15 cellular contexts compared by ENCODE assay signal in genomic region chr10:24428410-24428782, GRCh38.
A peak's percentile ranks its signal among the peaks of the same experiment; 100 is the strongest.
DNase-seq lines count a peak whose midpoint lies in the region; ATAC-seq and TF ChIP-seq lines count a peak whose summit lies in the region.
"Had no signal": no experiment of that assay in that cellular context is flagged by ENCODE, and none has a peak within 500 bp of the region (broad histone marks: within the 10 kb centered on the region; RNA-seq: fewer than 3 reads in every experiment).

No MANE protein-coding gene starts in this region.

- H3K27ac ChIP-seq in GM23248 (peak overlapping the region; percentile 77), RWPE2 (ENCODE audit: poor library complexity, severe bottlenecking) (peak overlapping the region; percentile 32), osteoblast (ENCODE audit: low read depth, low read length) (no peak overlapping the region)
- H3K27ac ChIP-seq: testis had no signal

- no peaks in the 10 kb centered on the region for H3K4me1 Mint-ChIP-seq in naive thymus-derived CD8-positive, alpha-beta T cell
- H3K4me1 Mint-ChIP-seq: CD4-positive, CD25-positive, alpha-beta regulatory T cell had no signal

- no peaks in the 10 kb centered on the region for H3K9me2 ChIP-seq in GM23248 (ENCODE audit: insufficient read depth)

- H3K9me3 ChIP-seq in GM23248 (ENCODE audit: low read depth) (no peaks in the 10 kb centered on the region), RWPE2 (ENCODE audit: severe bottlenecking) (no peaks in the 10 kb centered on the region), osteoblast (ENCODE audit: low read depth, low read length) (no peaks in the 10 kb centered on the region)
- H3K9me3 ChIP-seq: sigmoid colon, testis had no signal

- H3K4me3 ChIP-seq in GM23248 (no peak overlapping the region), RWPE2 (ENCODE audit: severe bottlenecking) (no peak overlapping the region), osteoblast (ENCODE audit: insufficient read depth, low read length) (no peak overlapping the region)
- H3K4me3 ChIP-seq: sigmoid colon, testis had no signal

- peaks cover 4% of the 10 kb centered on the region; the same call in 1 of the 2 replicates for H3F3A ChIP-seq in GM23248 (ENCODE audit: insufficient read depth)

- H2AFZ ChIP-seq in GM23248 (no peak overlapping the region), osteoblast (ENCODE audit: low read length) (peak overlapping the region; percentile 40)

- TF ChIP-seq CTCF in RWPE2 (IDR thresholded peaks at IDR 0.05; ENCODE audit: poor library complexity, severe bottlenecking) (no peak), osteoblast (IDR thresholded peaks at IDR 0.05; ENCODE audit: extremely low read depth, low read depth, low read length) (no peak)

- peak; percentile 89 for ATAC-seq in RWPE2 (ENCODE audit: low read depth)
- ATAC-seq in esophagus mucosa, result peak; percentile 89
- ATAC-seq in left cardiac atrium, result no peak
- ATAC-seq in naive thymus-derived CD8-positive, alpha-beta T cell, result no peak
- ATAC-seq: natural killer cell treated with Interleukin-12 subunit alpha and Interleukin-12 subunit beta and Interleukin-15 and Interleukin-18, amount 100 ng/mL, for 72 hours had no signal

- peak; percentile 88 for DNase-seq in GM23248
- DNase-seq in RWPE2 (ENCODE audit: low spot score), result no peak
- DNase-seq in osteoblast (ENCODE audit: insufficient read length, low spot score, missing footprints), result peak; percentile 84
- DNase-seq in left cardiac atrium, result no peak
- no peak for DNase-seq in naive thymus-derived CD8-positive, alpha-beta T cell
- DNase-seq in NCI-H526 (lab: John Stamatoyannopoulos, UW), result no peak
- DNase-seq in NCI-H2227 treated with DMSO at 0.1 percent for 48 hours (lab: John Stamatoyannopoulos, UW), result no peak
- DNase-seq: activated naive CD4-positive, alpha-beta T cell; CD4-positive, CD25-positive, alpha-beta regulatory T cell; MM.1S; NCI-H446; sigmoid colon; testis had no signal

- peak overlapping the region; percentile 56 for H3K9ac ChIP-seq in GM23248

- H3K27me3 ChIP-seq in GM23248 (replicated peaks; ENCODE audit: insufficient read depth) (no peaks in the 10 kb centered on the region), RWPE2 (ENCODE audit: insufficient read depth, poor library complexity, severe bottlenecking) (no peaks in the 10 kb centered on the region), osteoblast (ENCODE audit: insufficient read depth, low read length) (no peaks in the 10 kb centered on the region)
- H3K27me3 ChIP-seq: sigmoid colon, testis had no signal

- H3K4me3 Mint-ChIP-seq in naive thymus-derived CD8-positive, alpha-beta T cell, result no peak overlapping the region
- H3K4me3 Mint-ChIP-seq: CD4-positive, CD25-positive, alpha-beta regulatory T cell; natural killer cell treated with Interleukin-12 subunit alpha and Interleukin-12 subunit beta and Interleukin-15 and Interleukin-18, amount 100 ng/mL, for 72 hours had no signal

- no peak overlapping the region for H3K27ac Mint-ChIP-seq in naive thymus-derived CD8-positive, alpha-beta T cell
- H3K27ac Mint-ChIP-seq: CD4-positive, CD25-positive, alpha-beta regulatory T cell; natural killer cell treated with Interleukin-12 subunit alpha and Interleukin-12 subunit beta and Interleukin-15 and Interleukin-18, amount 100 ng/mL, for 72 hours had no signal

- H3K4me2 ChIP-seq in GM23248 (ENCODE audit: unreplicated experiment), result peak overlapping the region; percentile 45
- H3K4me2 ChIP-seq in osteoblast (ENCODE audit: insufficient read depth, low read length), result no peak overlapping the region

- WGBS in GM23248 (ENCODE audit: low coverage in 1 of 2, low lambda C conversion rate in 2 of 2, missing lambda C conversion rate in 2 of 2), 2 experiments, result 5 to 7% methylated on average over 2 of the region's 2 CpGs

- POLR2A ChIA-PET in naive thymus-derived CD8-positive, alpha-beta T cell (lab: Charles Lee), result no interaction called here

- H3K4me1 ChIP-seq in GM23248 (ENCODE audit: insufficient read depth) (peaks cover 15% of the 10 kb centered on the region), RWPE2 (ENCODE audit: insufficient read depth, poor library complexity, severe bottlenecking) (peaks cover 7% of the 10 kb centered on the region), osteoblast (ENCODE audit: insufficient read depth, low read length) (peaks cover 10% of the 10 kb centered on the region)
- H3K4me1 ChIP-seq: testis had no signal

- H3K27me3 Mint-ChIP-seq in naive thymus-derived CD8-positive, alpha-beta T cell, result peaks cover 0 to 8% (median 0%) of the 10 kb centered on the region in 5 donors
- H3K27me3 Mint-ChIP-seq: CD4-positive, CD25-positive, alpha-beta regulatory T cell; natural killer cell treated with Interleukin-12 subunit alpha and Interleukin-12 subunit beta and Interleukin-15 and Interleukin-18, amount 100 ng/mL, for 72 hours had no signal

- no peaks in the 10 kb centered on the region for H3K36me3 ChIP-seq in GM23248 (ENCODE audit: low read depth)
- peaks cover 2% of the 10 kb centered on the region for H3K36me3 ChIP-seq in RWPE2 (ENCODE audit: low read depth)
- no peaks in the 10 kb centered on the region for H3K36me3 ChIP-seq in osteoblast (ENCODE audit: insufficient read depth, low read length)
- H3K36me3 ChIP-seq: sigmoid colon had no signal

- intact Hi-C loops in left cardiac atrium (cut with DNase I), result no loop called here

- in situ Hi-C loops in GM23248 (cut with MboI), result no loop called here

- no peaks in the 10 kb centered on the region for H3K36me3 Mint-ChIP-seq in naive thymus-derived CD8-positive, alpha-beta T cell
- H3K36me3 Mint-ChIP-seq: CD4-positive, CD25-positive, alpha-beta regulatory T cell; natural killer cell treated with Interleukin-12 subunit alpha and Interleukin-12 subunit beta and Interleukin-15 and Interleukin-18, amount 100 ng/mL, for 72 hours had no signal

- H3K79me2 ChIP-seq in GM23248 (ENCODE audit: insufficient read depth) (no peaks in the 10 kb centered on the region), osteoblast (ENCODE audit: insufficient read depth, low read length) (no peaks in the 10 kb centered on the region)

- peaks cover 0 to 4% (median 0%) of the 10 kb centered on the region in 9 donors for H3K9me3 Mint-ChIP-seq in naive thymus-derived CD8-positive, alpha-beta T cell
- H3K9me3 Mint-ChIP-seq: natural killer cell treated with Interleukin-12 subunit alpha and Interleukin-12 subunit beta and Interleukin-15 and Interleukin-18, amount 100 ng/mL, for 72 hours had no signal

- H4K20me1 ChIP-seq in GM23248 (ENCODE audit: insufficient read depth) (no peaks in the 10 kb centered on the region), osteoblast (ENCODE audit: insufficient read depth, low read length) (no peaks in the 10 kb centered on the region)

Comparison
In these comparisons a context has a peak if more than half of its experiments do, and no peak if none do; other contexts are left out.
1. DNase-seq: peak in GM23248 (single experiment) and osteoblast (single experiment); none in RWPE2 (single experiment), left cardiac atrium (single experiment), naive thymus-derived CD8-positive, alpha-beta T cell (0 of 10), NCI-H526 (0 of 2) and NCI-H2227 treated with DMSO at 0.1 percent for 48 hours (single experiment).
2. ATAC-seq: peak in RWPE2 (single experiment) and esophagus mucosa (single experiment); none in left cardiac atrium (0 of 2) and naive thymus-derived CD8-positive, alpha-beta T cell (0 of 2).